9 cellular contexts compared by ENCODE assay signal in genomic region chr12:52244615-52244994, GRCh38. TPM values are rescaled to one million over a fixed set of nuclear protein-coding genes. Genes with fewer than 3 reads are reported as not detected.
A peak's percentile ranks its signal among the peaks of the same experiment; 100 is the strongest.
DNase-seq lines count a peak whose midpoint lies in the region; ATAC-seq and TF ChIP-seq lines count a peak whose summit lies in the region.
"Had no signal": no experiment of that assay in that cellular context is flagged by ENCODE, and none has a peak within 500 bp of the region (broad histone marks: within the 10 kb centered on the region; RNA-seq: fewer than 3 reads in every experiment).

No MANE protein-coding gene starts in this region.

- H3K4me3 Mint-ChIP-seq in effector memory CD8-positive, alpha-beta T cell, result peak overlapping the region in 1 of 2 donors; percentile 18
- no peak overlapping the region for H3K4me3 Mint-ChIP-seq in GM23338

- no peaks in the 10 kb centered on the region for H3K9me3 Mint-ChIP-seq in effector memory CD8-positive, alpha-beta T cell
- no peaks in the 10 kb centered on the region for H3K9me3 Mint-ChIP-seq in GM23338

- H3K4me3 ChIP-seq in skeletal muscle tissue (ENCODE audit: low read length in 3 of 3) (no peak overlapping the region), GM23338 (no peak overlapping the region)
- H3K4me3 ChIP-seq: mucosa of descending colon had no signal

- no peaks in the 10 kb centered on the region for H3K79me2 ChIP-seq in GM23338 (replicated peaks; ENCODE audit: insufficient read depth)

- H3F3A ChIP-seq in GM23338 (replicated peaks; ENCODE audit: low read depth), result no peaks in the 10 kb centered on the region

- H2AFZ ChIP-seq in GM23338, result no peak overlapping the region

- H3K27me3 Mint-ChIP-seq in effector memory CD8-positive, alpha-beta T cell, result peaks cover 15 to 78% of the 10 kb centered on the region in 2 donors
- H3K27me3 Mint-ChIP-seq in GM23338 (ENCODE audit: insufficient read depth, low read depth, poor library complexity), result peaks cover 26% of the 10 kb centered on the region

- peaks cover 0 to 3% (median 0%) of the 10 kb centered on the region in 3 donors for H3K27me3 ChIP-seq in skeletal muscle tissue (ENCODE audit: control insufficient read depth in 3 of 3, insufficient read depth in 3 of 3, low read length in 3 of 3)
- peaks cover 6% of the 10 kb centered on the region for H3K27me3 ChIP-seq in GM23338 (ENCODE audit: insufficient read depth)

- H3K36me3 ChIP-seq in skeletal muscle tissue (ENCODE audit: control insufficient read depth in 3 of 3, insufficient read depth in 3 of 3, low read length in 3 of 3) (no peaks in the 10 kb centered on the region), GM23338 (ENCODE audit: insufficient read depth) (no peaks in the 10 kb centered on the region)

- H3K27ac ChIP-seq in skeletal muscle tissue (ENCODE audit: low read depth, low read length) (peak overlapping the region; percentile 44), GM23338 (ENCODE audit: low read depth) (no peak overlapping the region)

- H3K9ac ChIP-seq in skeletal muscle tissue (ENCODE audit: low read depth in 1 of 3, low read length in 3 of 3), result peak overlapping the region in 1 of 3 donors; percentile 54

- ATAC-seq in GM18870 (IDR thresholded peaks at IDR 0.05; ENCODE audit: unreplicated experiment) (peak; percentile 8), GM23338 (no peak)
- ATAC-seq in effector memory CD8-positive, alpha-beta T cell (replicated peaks), result no peak

- H4K20me1 ChIP-seq in GM23338 (replicated peaks; ENCODE audit: insufficient read depth), result no peaks in the 10 kb centered on the region

- H3K9me2 ChIP-seq in GM23338 (ENCODE audit: insufficient read depth), result no peaks in the 10 kb centered on the region

- DNase-seq in M059J (ENCODE audit: low read depth), result peak; percentile 48
- no peak for DNase-seq in effector memory CD8-positive, alpha-beta T cell
- no peak for DNase-seq in GM23338 (ENCODE audit: low spot score)
- DNase-seq in T1000 (lab: John Stamatoyannopoulos, UW), result no peak
- DNase-seq in stimulated activated CD8-positive, alpha-beta memory T cell treated with anti-CD3 and anti-CD28 coated beads, Interleukin-4, amount 100 ng/mL, for 48 hours, result no peak
- no peak for DNase-seq in DMS79 (lab: John Stamatoyannopoulos, UW)

- no peak overlapping the region for H3K4me2 ChIP-seq in GM23338

- peaks cover 45 to 62% (median 61%) of the 10 kb centered on the region in 3 donors for H3K4me1 ChIP-seq in skeletal muscle tissue (ENCODE audit: control insufficient read depth in 3 of 3, insufficient read depth in 3 of 3, low read length in 3 of 3)
- no peaks in the 10 kb centered on the region for H3K4me1 ChIP-seq in GM23338 (ENCODE audit: insufficient read depth)

- no peaks in the 10 kb centered on the region for H3K36me3 Mint-ChIP-seq in effector memory CD8-positive, alpha-beta T cell (ENCODE audit: insufficient read depth)
- H3K36me3 Mint-ChIP-seq in GM23338 (ENCODE audit: low read depth), result peaks cover 8% of the 10 kb centered on the region; the same call in 1 of the 3 replicates

- H3K9me3 ChIP-seq in skeletal muscle tissue (ENCODE audit: control insufficient read depth in 3 of 3, low read length in 3 of 3), result no peaks in the 10 kb centered on the region
- H3K9me3 ChIP-seq: mucosa of descending colon had no signal

- peaks cover 12 to 14% of the 10 kb centered on the region in 2 donors for H3K4me1 Mint-ChIP-seq in effector memory CD8-positive, alpha-beta T cell (ENCODE audit: low read depth in 2 of 2)
- H3K4me1 Mint-ChIP-seq in GM23338, result peaks cover 35% of the 10 kb centered on the region

- peak overlapping the region; percentile 62 to 91 for H3K27ac Mint-ChIP-seq in effector memory CD8-positive, alpha-beta T cell
- H3K27ac Mint-ChIP-seq in GM23338, result no peak overlapping the region; the same call in 1 of the 2 replicates

- TF ChIP-seq CTCF in GM23338 (conservative IDR thresholded peaks at IDR 0.05; ENCODE audit: low read depth in 2 of 2), result no peak

TF ChIP-seq in GM23338, 12 proteins besides CTCF, POLR2A, EP300 and RAD21 (continues in another document):
- TF ChIP-seq POLR2AphosphoS5 (IDR thresholded peaks at IDR 0.05; ENCODE audit: low read depth) (no peak), EZH2phosphoT487 (IDR thresholded peaks at IDR 0.05; ENCODE audit: unreplicated experiment) (no peak), STAT1 (IDR thresholded peaks at IDR 0.05; ENCODE audit: unreplicated experiment) (no peak), ZNF462 (CRISPR knock-in tag; IDR thresholded peaks at IDR 0.05) (no peak), EZH2 (IDR thresholded peaks at IDR 0.05; ENCODE audit: low read depth, unreplicated experiment) (no peak)

RNA-seq across cellular contexts. Expression of gene KRT7, which starts 11.6 kb away (rescaled TPM):
- total RNA-seq in M059J (2014; rRNA removed; shearing (Covaris generic)), result 3.0 and 8.4 TPM in 2 replicates
- not detected for total RNA-seq in skeletal muscle tissue
- 9.4 and 11.7 TPM in 2 replicates for total RNA-seq in GM23338 (2014; rRNA removed; shearing (Covaris generic))
- polyA plus RNA-seq in GM23338 (2016; fragmentation: Nextera tagmentation; extraction: Ambion mirVana), result 6.5 and 16.4 TPM in 2 replicates

RNA-seq across cellular contexts. Expression of gene KRT86, which starts 29.8 kb away (rescaled TPM):
- 5.8 and 8.1 TPM in 2 replicates for total RNA-seq in M059J (2014; rRNA removed; shearing (Covaris generic))
- total RNA-seq in skeletal muscle tissue, result 0.52 TPM
- total RNA-seq in GM23338 (2014; rRNA removed; shearing (Covaris generic)), result not detected in 2 replicates
- polyA plus RNA-seq in GM23338 (2016; fragmentation: Nextera tagmentation; extraction: Ambion mirVana), result 0.16 and 0.30 TPM in 2 replicates

RNA-seq across cellular contexts. Expression of gene KRT81, which starts 46.7 kb away (rescaled TPM):
- 320 and 412 TPM in 2 replicates for total RNA-seq in M059J (2014; rRNA removed; shearing (Covaris generic))
- not detected for total RNA-seq in skeletal muscle tissue
- not detected in 2 replicates for total RNA-seq in GM23338 (2014; rRNA removed; shearing (Covaris generic))
- not detected in 2 replicates for polyA plus RNA-seq in GM23338 (2016; fragmentation: Nextera tagmentation; extraction: Ambion mirVana)
- total RNA-seq: mucosa of descending colon had no signal

RNA-seq across cellular contexts. Expression of gene KRT80, which starts 52.8 kb away (rescaled TPM):
- 36.6 and 52.7 TPM in 2 replicates for total RNA-seq in M059J (2014; rRNA removed; shearing (Covaris generic))
- 0.52 TPM for total RNA-seq in skeletal muscle tissue
- total RNA-seq in GM23338 (2014; rRNA removed; shearing (Covaris generic)), result not detected in 2 replicates
- polyA plus RNA-seq in GM23338 (2016; fragmentation: Nextera tagmentation; extraction: Ambion mirVana), result not detected in 2 replicates

Comparison
In these comparisons a context has a peak if more than half of its experiments do, and no peak if none do; other contexts are left out.
1. RNA of gene KRT81, which starts 46.7 kb away (total RNA-seq): 320 to 412 TPM in M059J; not detected in skeletal muscle tissue (single experiment) and not detected in GM23338; every median in the first group is over 100 times any median in the second.